32 cellular contexts compared by ENCODE assay signal in genomic region chr6:75151013-75151412, GRCh38.
"Had no signal": no experiment of that assay in that cellular context is flagged by ENCODE, and none has a peak within 500 bp of the region (broad histone marks: within the 10 kb centered on the region; RNA-seq: fewer than 3 reads in every experiment).

No MANE protein-coding gene starts in this region.

- FAIRE-seq: colon, small intestine, TTC549 had no signal

- DNase-seq: activated CD4-positive, alpha-beta T cell treated with anti-CD3 and anti-CD28 coated beads for 48 hours; activated CD4-positive, alpha-beta T cell treated with anti-CD3 and anti-CD28 coated beads, Interleukin-2, amount 50 U/mL, for 48 hours; activated CD8-positive, alpha-beta memory T cell treated with anti-CD3 and anti-CD28 coated beads for 24 hours; activated effector memory CD4-positive, alpha-beta T cell treated with Interleukin-2 at 50 U/mL for 16 hours; activated naive CD4-positive, alpha-beta T cell treated with Interleukin-2 at 50 U/mL for 16 hours; anterior cingulate cortex; dermis blood vessel endothelial cell; effector CD4-positive, alpha-beta T cell; esophagus squamous epithelium; islet precursor cell; left colon; mammary epithelial cell; naive B cell; nephron progenitor cell; retina; sigmoid colon; small intestine; stimulated activated CD4-positive, alpha-beta T cell treated with anti-CD3 and anti-CD28 coated beads, Interleukin-4, amount 100 ng/mL, for 24 hours; WERI-Rb-1 had no signal

- H3K4me1 Mint-ChIP-seq: naive B cell; stimulated activated effector memory CD8-positive, alpha-beta T cell treated with anti-CD3 and anti-CD28 coated beads, Interleukin-12 subunit alpha, Interleukin-12 subunit beta, amount 100 ng/mL, for 72 hours had no signal

- H3K27ac ChIP-seq: epithelial cell of prostate, esophagus squamous epithelium, hepatocyte, neutrophil, sigmoid colon, thoracic aorta, vagina, WERI-Rb-1 had no signal

- H3K79me2 ChIP-seq: hepatocyte had no signal

- H3K27ac Mint-ChIP-seq: activated naive CD8-positive, alpha-beta T cell; naive B cell; nephron progenitor cell; stimulated activated effector memory CD8-positive, alpha-beta T cell treated with anti-CD3 and anti-CD28 coated beads, Interleukin-12 subunit alpha, Interleukin-12 subunit beta, amount 100 ng/mL, for 72 hours; stimulated activated naive CD8-positive, alpha-beta T cell treated with anti-CD3 and anti-CD28 coated beads, Interleukin-15, Interleukin-2, amounts not matched to agents 100 ng/mL and 50 ng/mL, for 24 hours; type B pancreatic cell had no signal

- H3K36me3 ChIP-seq: neutrophil, thoracic aorta, WERI-Rb-1 had no signal

- H3K27me3 ChIP-seq: esophagus squamous epithelium, gastroesophageal sphincter, neutrophil, sigmoid colon, vagina had no signal

- H2AFZ ChIP-seq: hepatocyte had no signal

- ATAC-seq: activated CD4-positive, CD25-positive, alpha-beta regulatory T cell treated with anti-CD3 and anti-CD28 coated beads, Interleukin-2, amount 50 U/mL, for 24 hours; gastroesophageal sphincter; left colon; stimulated activated effector memory CD8-positive, alpha-beta T cell treated with anti-CD3 and anti-CD28 coated beads, Interleukin-12 subunit alpha, Interleukin-12 subunit beta, amount 100 ng/mL, for 72 hours had no signal

- H3K4me3 Mint-ChIP-seq: activated naive CD8-positive, alpha-beta T cell; naive B cell; nephron progenitor cell; stimulated activated effector memory CD8-positive, alpha-beta T cell treated with anti-CD3 and anti-CD28 coated beads, Interleukin-12 subunit alpha, Interleukin-12 subunit beta, amount 100 ng/mL, for 72 hours; stimulated activated naive CD8-positive, alpha-beta T cell treated with anti-CD3 and anti-CD28 coated beads, Interleukin-15, Interleukin-2, amounts not matched to agents 100 ng/mL and 50 ng/mL, for 24 hours; type B pancreatic cell had no signal

- H3K4me3 ChIP-seq: esophagus squamous epithelium, gastroesophageal sphincter, hepatocyte, sigmoid colon, thoracic aorta, vagina had no signal

- H3K4me1 ChIP-seq: esophagus squamous epithelium had no signal

- H3K9me3 ChIP-seq: esophagus squamous epithelium, gastroesophageal sphincter, neutrophil, sigmoid colon, thoracic aorta, vagina had no signal

- H3K9me3 Mint-ChIP-seq: naive B cell; nephron progenitor cell; stimulated activated effector memory CD8-positive, alpha-beta T cell treated with anti-CD3 and anti-CD28 coated beads, Interleukin-12 subunit alpha, Interleukin-12 subunit beta, amount 100 ng/mL, for 72 hours; stimulated activated naive CD8-positive, alpha-beta T cell treated with anti-CD3 and anti-CD28 coated beads, Interleukin-15, Interleukin-2, amounts not matched to agents 100 ng/mL and 50 ng/mL, for 24 hours; type B pancreatic cell had no signal

- H3K27me3 Mint-ChIP-seq: type B pancreatic cell had no signal

- H3K36me3 Mint-ChIP-seq: activated naive CD8-positive, alpha-beta T cell; naive B cell; stimulated activated effector memory CD8-positive, alpha-beta T cell treated with anti-CD3 and anti-CD28 coated beads, Interleukin-12 subunit alpha, Interleukin-12 subunit beta, amount 100 ng/mL, for 72 hours; type B pancreatic cell had no signal

- H3K4me2 ChIP-seq: hepatocyte had no signal
